17 cellular contexts compared by ENCODE assay signal in the genomic region with DNA sequence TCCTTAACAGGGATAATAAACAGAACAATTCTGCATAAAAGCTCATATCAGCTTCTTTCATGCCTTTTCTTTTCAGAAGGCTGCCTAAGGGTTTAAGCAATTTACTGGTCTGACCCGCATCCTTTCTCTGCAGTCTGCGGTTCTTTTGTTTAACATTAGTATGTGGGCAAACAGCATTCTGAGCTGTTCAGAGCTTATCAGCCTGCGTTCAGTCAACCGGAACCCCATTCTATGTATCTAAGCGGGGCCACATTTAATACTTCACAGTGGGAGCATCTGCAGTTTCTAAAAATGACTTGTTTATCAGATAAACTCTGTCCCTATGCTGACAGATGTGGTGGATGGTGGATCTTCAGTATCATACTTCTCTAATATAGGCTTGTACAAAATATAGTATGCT.
DNase-seq lines count a peak whose midpoint lies in the region; ATAC-seq lines count a peak whose summit lies in the region.
"Had no signal": no experiment of that assay in that cellular context is flagged by ENCODE, and none has a peak within 500 bp of the region (broad histone marks: within the 10 kb centered on the region; RNA-seq: fewer than 3 reads in every experiment).

No MANE protein-coding gene starts in this region.

- no peaks in the 10 kb centered on the region for H3K9me3 Mint-ChIP-seq in activated T-helper 17 cell treated with anti-CD3 and anti-CD28 coated beads, Interleukin-2, amount 50 U/mL, for 72 hours
- H3K9me3 Mint-ChIP-seq: dendritic cell treated with granulocyte-macrophage colony-stimulating factor and Interleukin-4, amounts not matched to agents 40 ng/mL and 50 ng/mL, for 4 days; stimulated activated naive B cell treated with anti-CD40 and anti-IgM and Interleukin-4, amounts not matched to agents 10 μg/mL and 1 μg/mL and 100 μg/mL, for 72 hours had no signal

- ATAC-seq in activated T-helper 17 cell treated with anti-CD3 and anti-CD28 coated beads, Interleukin-2, amount 50 U/mL, for 72 hours (replicated peaks), result no peak
- ATAC-seq: stimulated activated naive B cell treated with anti-CD40 and anti-IgM and Interleukin-4, amounts not matched to agents 10 μg/mL and 1 μg/mL and 100 μg/mL, for 72 hours had no signal

- H3K9ac ChIP-seq in SK-N-MC (ENCODE audit: insufficient read length) (peak overlapping the region; percentile 34), mesendoderm (ENCODE audit: low read length) (no peak overlapping the region)

- no peaks in the 10 kb centered on the region for H3K79me2 ChIP-seq in mesendoderm (ENCODE audit: control insufficient read depth, insufficient read depth, low read length)

- H3K27me3 Mint-ChIP-seq in activated T-helper 17 cell treated with anti-CD3 and anti-CD28 coated beads, Interleukin-2, amount 50 U/mL, for 72 hours, result no peaks in the 10 kb centered on the region
- H3K27me3 Mint-ChIP-seq: B cell; dendritic cell treated with granulocyte-macrophage colony-stimulating factor and Interleukin-4, amounts not matched to agents 40 ng/mL and 50 ng/mL, for 4 days; stimulated activated naive B cell treated with anti-CD40 and anti-IgM and Interleukin-4, amounts not matched to agents 10 μg/mL and 1 μg/mL and 100 μg/mL, for 72 hours had no signal

- H3K4ac ChIP-seq in mesendoderm (ENCODE audit: low read depth, low read length), result no peak overlapping the region

- H2BK120ac ChIP-seq in mesendoderm (ENCODE audit: low read depth, low read length), result no peak overlapping the region

- peak overlapping the region; percentile 18 for H3K18ac ChIP-seq in mesendoderm (ENCODE audit: low read length)

- H3K4me1 Mint-ChIP-seq in activated T-helper 17 cell treated with anti-CD3 and anti-CD28 coated beads, Interleukin-2, amount 50 U/mL, for 72 hours, result no peaks in the 10 kb centered on the region
- H3K4me1 Mint-ChIP-seq: B cell; stimulated activated naive B cell treated with anti-CD40 and anti-IgM and Interleukin-4, amounts not matched to agents 10 μg/mL and 1 μg/mL and 100 μg/mL, for 72 hours had no signal

- no peaks in the 10 kb centered on the region for H3K4me1 ChIP-seq in mesendoderm (ENCODE audit: control insufficient read depth, low read depth, low read length)
- H3K4me1 ChIP-seq: ascending aorta, esophagus muscularis mucosa had no signal

- WGBS in mesendoderm (ENCODE audit: extremely low coverage, insufficient coverage, low lambda C conversion rate), result no CpG with 5 or more reads among the region's 5 CpGs

- H3K23ac ChIP-seq in mesendoderm (ENCODE audit: low read length), result no peak overlapping the region

- no peak overlapping the region for H2AK5ac ChIP-seq in mesendoderm (ENCODE audit: low read length)

- no peaks in the 10 kb centered on the region for H3K36me3 ChIP-seq in SK-N-MC (ENCODE audit: insufficient read depth, low read length)
- H3K36me3 ChIP-seq in mesendoderm (ENCODE audit: control insufficient read depth, insufficient read depth, low read length), result no peaks in the 10 kb centered on the region
- H3K36me3 ChIP-seq: ascending aorta, esophagus muscularis mucosa had no signal

- no peaks in the 10 kb centered on the region for H3K27me3 ChIP-seq in mesendoderm (ENCODE audit: insufficient read depth, low read length, poor library complexity)
- H3K27me3 ChIP-seq: ascending aorta had no signal

- no peaks in the 10 kb centered on the region for H3K79me1 ChIP-seq in mesendoderm (ENCODE audit: low read length)

- no peak overlapping the region for H3K56ac ChIP-seq in mesendoderm (ENCODE audit: low read length)

- no peak overlapping the region for H3K4me2 ChIP-seq in mesendoderm (ENCODE audit: low read length)

- DNase-seq in DMS153 treated with DMSO at 0.1 percent for 48 hours (lab: John Stamatoyannopoulos, UW; ENCODE audit: unreplicated experiment) (peak; percentile 57), NCI-H1105 treated with DMSO at 0.1 percent for 48 hours (lab: John Stamatoyannopoulos, UW) (peak; percentile 65), SK-N-MC (ENCODE audit: low read depth, low spot score) (peak; percentile 73), mesendoderm (peak; percentile 53), DMS 273 (lab: John Stamatoyannopoulos, UW; ENCODE audit: unreplicated experiment) (no peak), T-helper 1 cell (no peak)
- no peak for DNase-seq in activated CD4-positive, CD25-positive, alpha-beta regulatory T cell (lab: John Stamatoyannopoulos, UW)
- DNase-seq: activated naive CD4-positive, alpha-beta T cell; head of caudate nucleus; NCI-H2171; stimulated activated naive B cell treated with anti-CD40 and anti-IgM and Interleukin-4, amounts not matched to agents 10 μg/mL and 1 μg/mL and 100 μg/mL, for 72 hours had no signal

- no peak overlapping the region for H3K4me3 Mint-ChIP-seq in activated T-helper 17 cell treated with anti-CD3 and anti-CD28 coated beads, Interleukin-2, amount 50 U/mL, for 72 hours
- H3K4me3 Mint-ChIP-seq: B cell; dendritic cell treated with granulocyte-macrophage colony-stimulating factor and Interleukin-4, amounts not matched to agents 40 ng/mL and 50 ng/mL, for 4 days; stimulated activated naive B cell treated with anti-CD40 and anti-IgM and Interleukin-4, amounts not matched to agents 10 μg/mL and 1 μg/mL and 100 μg/mL, for 72 hours had no signal

- H3K27ac ChIP-seq in SK-N-MC (peak overlapping the region; percentile 90), mesendoderm (ENCODE audit: low read depth, low read length) (no peak overlapping the region)
- H3K27ac ChIP-seq: ascending aorta, esophagus muscularis mucosa, VCaP had no signal

- no peak overlapping the region for H4K5ac ChIP-seq in mesendoderm (ENCODE audit: low read length)

- H4K8ac ChIP-seq in mesendoderm (ENCODE audit: low read depth, low read length), result no peak overlapping the region

- H3K4me3 ChIP-seq in SK-N-MC (peak overlapping the region; percentile 54), mesendoderm (ENCODE audit: low read length) (no peak overlapping the region)
- H3K4me3 ChIP-seq: ascending aorta, esophagus muscularis mucosa had no signal

- H3K36me3 Mint-ChIP-seq in activated T-helper 17 cell treated with anti-CD3 and anti-CD28 coated beads, Interleukin-2, amount 50 U/mL, for 72 hours (ENCODE audit: low read depth), result no peaks in the 10 kb centered on the region
- H3K36me3 Mint-ChIP-seq: stimulated activated naive B cell treated with anti-CD40 and anti-IgM and Interleukin-4, amounts not matched to agents 10 μg/mL and 1 μg/mL and 100 μg/mL, for 72 hours had no signal

- H2BK15ac ChIP-seq in mesendoderm (replicated peaks; ENCODE audit: low read depth), result no peak overlapping the region

- H2BK5ac ChIP-seq in mesendoderm (ENCODE audit: low read length), result no peak overlapping the region

- H3K9me3 ChIP-seq in SK-N-MC (ENCODE audit: low read depth, low read length), result no peaks in the 10 kb centered on the region
- H3K9me3 ChIP-seq: ascending aorta, esophagus muscularis mucosa had no signal

- no peak overlapping the region for H3K27ac Mint-ChIP-seq in activated T-helper 17 cell treated with anti-CD3 and anti-CD28 coated beads, Interleukin-2, amount 50 U/mL, for 72 hours
- H3K27ac Mint-ChIP-seq: B cell; dendritic cell treated with granulocyte-macrophage colony-stimulating factor and Interleukin-4, amounts not matched to agents 40 ng/mL and 50 ng/mL, for 4 days; stimulated activated naive B cell treated with anti-CD40 and anti-IgM and Interleukin-4, amounts not matched to agents 10 μg/mL and 1 μg/mL and 100 μg/mL, for 72 hours had no signal

Comparison
In these comparisons a context has a peak if more than half of its experiments do, and no peak if none do; other contexts are left out.
1. DNase-seq: peak in DMS153 treated with DMSO at 0.1 percent for 48 hours (single experiment), NCI-H1105 treated with DMSO at 0.1 percent for 48 hours (single experiment), SK-N-MC (single experiment) and mesendoderm (single experiment); none in DMS 273 (single experiment), activated CD4-positive, CD25-positive, alpha-beta regulatory T cell (0 of 4) and T-helper 1 cell (0 of 5).